In the genomic region with DNA sequence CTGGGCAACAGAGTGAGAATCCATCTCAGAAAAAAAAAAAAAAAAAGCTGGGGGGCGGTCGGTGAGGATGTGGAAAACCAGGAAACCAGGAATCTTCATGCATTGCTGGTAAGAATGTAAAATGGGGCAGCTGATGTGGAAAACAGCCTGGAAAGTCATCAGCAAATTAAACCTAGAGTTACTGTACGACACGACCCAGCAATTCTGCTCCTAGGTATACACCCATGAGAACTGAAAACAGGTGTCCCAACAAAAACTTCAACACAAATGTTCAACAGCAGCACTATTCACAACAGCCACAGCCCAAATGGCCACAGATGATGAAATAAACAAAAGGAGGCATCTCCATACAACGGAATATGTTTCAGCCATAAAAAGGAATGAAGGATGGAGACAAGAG, we compare ENCODE assay signal across 1 cellular context.
TF ChIP-seq lines count a peak whose summit lies in the region.

No MANE protein-coding gene starts in this region.

TF ChIP-seq in HEK293, 187 proteins besides CTCF, POLR2A, EP300 and RAD21 (continued from another document):
- TF ChIP-seq, protein P1, sequence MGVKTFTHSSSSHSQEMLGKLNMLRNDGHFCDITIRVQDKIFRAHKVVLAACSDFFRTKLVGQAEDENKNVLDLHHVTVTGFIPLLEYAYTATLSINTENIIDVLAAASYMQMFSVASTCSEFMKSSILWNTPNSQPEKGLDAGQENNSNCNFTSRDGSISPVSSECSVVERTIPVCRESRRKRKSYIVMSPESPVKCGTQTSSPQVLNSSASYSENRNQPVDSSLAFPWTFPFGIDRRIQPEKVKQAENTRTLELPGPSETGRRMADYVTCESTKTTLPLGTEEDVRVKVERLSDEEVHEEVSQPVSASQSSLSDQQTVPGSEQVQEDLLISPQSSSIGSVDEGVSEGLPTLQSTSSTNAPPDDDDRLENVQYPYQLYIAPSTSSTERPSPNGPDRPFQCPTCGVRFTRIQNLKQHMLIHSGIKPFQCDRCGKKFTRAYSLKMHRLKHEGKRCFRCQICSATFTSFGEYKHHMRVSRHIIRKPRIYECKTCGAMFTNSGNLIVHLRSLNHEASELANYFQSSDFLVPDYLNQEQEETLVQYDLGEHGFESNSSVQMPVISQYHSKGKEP (tag by site-specific recombination; IDR thresholded peaks at IDR 0.05): no peak
- TF ChIP-seq ZNF341 (tag by site-specific recombination; IDR thresholded peaks at IDR 0.05; ENCODE audit: low read depth): no peak
- no peak for TF ChIP-seq ZNF202 (tag by site-specific recombination; IDR thresholded peaks at IDR 0.05; ENCODE audit: borderline replicate concordance)
- no peak for TF ChIP-seq ZNF701 (tag by site-specific recombination; IDR thresholded peaks at IDR 0.05)
